ENCODE assay signal across 14 cellular contexts in the genomic region with DNA sequence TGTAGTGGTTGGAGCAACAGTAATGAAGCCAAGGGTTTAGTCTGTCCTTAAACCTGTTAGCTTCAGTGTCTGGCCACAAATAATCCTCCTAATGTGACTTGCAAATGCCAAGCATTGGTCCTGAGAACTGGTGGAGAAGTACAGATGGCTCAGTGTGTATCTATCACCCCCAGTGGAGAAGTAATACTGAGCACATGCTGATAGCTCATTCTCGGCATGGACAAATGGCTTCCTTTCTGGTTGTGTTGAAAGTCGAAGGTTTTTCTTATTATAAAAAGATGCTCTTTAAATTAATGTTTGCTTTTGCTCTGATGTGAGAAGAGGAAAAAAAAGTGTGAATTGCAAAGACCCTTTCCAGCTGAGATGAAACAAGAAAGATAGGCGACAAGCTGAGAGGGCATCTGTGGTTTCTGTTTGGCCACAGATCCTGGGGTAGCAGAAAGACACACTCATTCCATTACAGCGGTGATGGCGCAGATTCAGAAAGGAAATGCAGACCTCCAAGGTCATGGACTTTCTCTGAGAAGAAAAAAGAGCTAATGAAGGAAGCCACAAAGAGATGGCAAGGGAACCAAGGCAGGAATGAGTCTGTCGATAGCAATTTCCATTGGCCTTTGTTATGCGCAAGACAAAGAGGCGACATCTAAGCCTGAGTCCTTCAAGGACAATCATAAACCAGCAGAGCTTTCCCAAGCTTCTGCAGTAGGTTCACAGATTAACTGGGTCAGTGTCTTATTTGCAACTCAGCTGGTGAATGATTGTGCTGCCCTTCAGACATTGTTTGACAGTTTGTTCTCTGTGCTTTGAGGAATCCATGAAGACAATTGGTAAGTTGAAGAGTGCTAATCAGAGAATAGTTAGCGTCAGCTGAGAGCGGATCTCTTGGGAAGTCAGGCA.
DNase-seq lines count a peak whose midpoint lies in the region; ATAC-seq and TF ChIP-seq lines count a peak whose summit lies in the region.
"Had no signal": no experiment of that assay in that cellular context is flagged by ENCODE, and none has a peak within 500 bp of the region (broad histone marks: within the 10 kb centered on the region; RNA-seq: fewer than 3 reads in every experiment).

No MANE protein-coding gene starts in this region.

- intact Hi-C loops in upper lobe of right lung (cut with DNase I), result no loop called here

- peaks cover 42% of the 10 kb centered on the region for H3K4me1 Mint-ChIP-seq in WTC11
- H3K4me1 Mint-ChIP-seq: nephron had no signal

- H3K9me3 Mint-ChIP-seq in WTC11, result peaks cover 35% of the 10 kb centered on the region

- DNase-seq in GM12865 (ENCODE audit: low read depth), result peak; percentile 61
- DNase-seq in WTC11 (ENCODE audit: low spot score), result no peak
- DNase-seq in iris pigment epithelial cell (ENCODE audit: low read depth), result peak; percentile 12
- DNase-seq in NCI-H2196 treated with DMSO at 0.1 percent for 48 hours (lab: John Stamatoyannopoulos, UW; ENCODE audit: unreplicated experiment), result no peak
- no peak for DNase-seq in upper lobe of right lung
- no peak for DNase-seq in NCI-H2029 treated with DMSO at 0.1 percent for 48 hours (lab: John Stamatoyannopoulos, UW)
- DNase-seq: CD4-positive, alpha-beta T cell; colonic mucosa; foreskin keratinocyte; NCI-H1694; stimulated activated CD4-positive, alpha-beta T cell treated with anti-CD3 and anti-CD28 coated beads, Interleukin-12 subunit alpha, Interleukin-12 subunit beta, amount 100 ng/mL, for 4 hours had no signal

- no peaks in the 10 kb centered on the region for H3K4me1 ChIP-seq in upper lobe of right lung
- H3K4me1 ChIP-seq: colonic mucosa, foreskin keratinocyte had no signal

- H3K4me3 Mint-ChIP-seq in WTC11, result no peak overlapping the region
- H3K4me3 Mint-ChIP-seq: CD4-positive, alpha-beta T cell; nephron had no signal

- no peaks in the 10 kb centered on the region for H3K9me3 ChIP-seq in upper lobe of right lung
- H3K9me3 ChIP-seq: colonic mucosa had no signal

- H3K4me3 ChIP-seq in GM12865 (ENCODE audit: low read depth, low read length) (no peak overlapping the region), upper lobe of right lung (no peak overlapping the region)
- H3K4me3 ChIP-seq: colonic mucosa had no signal

- H3K36me3 Mint-ChIP-seq in WTC11, result peaks cover 39% of the 10 kb centered on the region

- no peaks in the 10 kb centered on the region for H3K27me3 ChIP-seq in upper lobe of right lung
- H3K27me3 ChIP-seq: colonic mucosa, foreskin keratinocyte had no signal

- H3K36me3 ChIP-seq in upper lobe of right lung, result no peaks in the 10 kb centered on the region
- H3K36me3 ChIP-seq: colonic mucosa had no signal

- H3K27ac ChIP-seq in upper lobe of right lung, result no peak overlapping the region
- H3K27ac ChIP-seq: colonic mucosa, foreskin keratinocyte had no signal

- peaks cover 26% of the 10 kb centered on the region for H3K27me3 Mint-ChIP-seq in WTC11 (ENCODE audit: low read depth)

- POLR2A ChIA-PET in WTC11 (lab: Charles Lee), result interaction anchor here (0.6 kb wide), 1 partner anchor 422 kb away, joined by 3 read pairs; no protein-coding TSS in a partner anchor

- TF ChIP-seq CTCF in GM12865 (IDR thresholded peaks at IDR 0.05; ENCODE audit: insufficient read depth, low read depth, low read length, missing control alignments) (no peak), WTC11 (IDR thresholded peaks at IDR 0.05) (no peak), upper lobe of right lung (IDR thresholded peaks at IDR 0.05) (no peak)

- H3K27ac Mint-ChIP-seq in WTC11, result peak overlapping the region; percentile 19; the same call in 1 of the 2 replicates
- H3K27ac Mint-ChIP-seq: CD4-positive, alpha-beta T cell had no signal

- ATAC-seq in HG03342 (IDR thresholded peaks at IDR 0.05; ENCODE audit: unreplicated experiment), result peak; percentile 51
- peak; percentile 50 for ATAC-seq in WTC11
- no peak for ATAC-seq in upper lobe of right lung
- no peak for ATAC-seq in HG02763 (IDR thresholded peaks at IDR 0.05; ENCODE audit: unreplicated experiment)
- ATAC-seq: foreskin keratinocyte had no signal

- CTCF ChIA-PET in WTC11 (lab: Charles Lee), result interaction anchor here (1.5 to 2.7 kb wide), 2 partner anchors 23 to 78 kb away, joined by 6 to 14 read pairs; no protein-coding TSS in a partner anchor

TF ChIP-seq in WTC11, 78 proteins besides CTCF, POLR2A, EP300 and RAD21:
- TF ChIP-seq ZNF671 (CRISPR knock-in tag; IDR thresholded peaks at IDR 0.05), result no peak
- TF ChIP-seq TP53 (CRISPR knock-in tag; IDR thresholded peaks at IDR 0.05), result no peak
- 0 out of 2 replicates have a peak, but pooled peaks have one; percentile 28 for TF ChIP-seq FOXP4 (CRISPR knock-in tag; IDR thresholded peaks at IDR 0.05)
- TF ChIP-seq ETV6 (CRISPR knock-in tag; IDR thresholded peaks at IDR 0.05), result no peak
- TF ChIP-seq, protein P1, sequence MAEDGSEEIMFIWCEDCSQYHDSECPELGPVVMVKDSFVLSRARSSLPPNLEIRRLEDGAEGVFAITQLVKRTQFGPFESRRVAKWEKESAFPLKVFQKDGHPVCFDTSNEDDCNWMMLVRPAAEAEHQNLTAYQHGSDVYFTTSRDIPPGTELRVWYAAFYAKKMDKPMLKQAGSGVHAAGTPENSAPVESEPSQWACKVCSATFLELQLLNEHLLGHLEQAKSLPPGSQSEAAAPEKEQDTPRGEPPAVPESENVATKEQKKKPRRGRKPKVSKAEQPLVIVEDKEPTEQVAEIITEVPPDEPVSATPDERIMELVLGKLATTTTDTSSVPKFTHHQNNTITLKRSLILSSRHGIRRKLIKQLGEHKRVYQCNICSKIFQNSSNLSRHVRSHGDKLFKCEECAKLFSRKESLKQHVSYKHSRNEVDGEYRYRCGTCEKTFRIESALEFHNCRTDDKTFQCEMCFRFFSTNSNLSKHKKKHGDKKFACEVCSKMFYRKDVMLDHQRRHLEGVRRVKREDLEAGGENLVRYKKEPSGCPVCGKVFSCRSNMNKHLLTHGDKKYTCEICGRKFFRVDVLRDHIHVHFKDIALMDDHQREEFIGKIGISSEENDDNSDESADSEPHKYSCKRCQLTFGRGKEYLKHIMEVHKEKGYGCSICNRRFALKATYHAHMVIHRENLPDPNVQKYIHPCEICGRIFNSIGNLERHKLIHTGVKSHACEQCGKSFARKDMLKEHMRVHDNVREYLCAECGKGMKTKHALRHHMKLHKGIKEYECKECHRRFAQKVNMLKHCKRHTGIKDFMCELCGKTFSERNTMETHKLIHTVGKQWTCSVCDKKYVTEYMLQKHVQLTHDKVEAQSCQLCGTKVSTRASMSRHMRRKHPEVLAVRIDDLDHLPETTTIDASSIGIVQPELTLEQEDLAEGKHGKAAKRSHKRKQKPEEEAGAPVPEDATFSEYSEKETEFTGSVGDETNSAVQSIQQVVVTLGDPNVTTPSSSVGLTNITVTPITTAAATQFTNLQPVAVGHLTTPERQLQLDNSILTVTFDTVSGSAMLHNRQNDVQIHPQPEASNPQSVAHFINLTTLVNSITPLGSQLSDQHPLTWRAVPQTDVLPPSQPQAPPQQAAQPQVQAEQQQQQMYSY (CRISPR knock-in tag; IDR thresholded peaks at IDR 0.05), result peak; percentile 25; the same call in 1 of the 2 replicates
- TF ChIP-seq, protein P2, sequence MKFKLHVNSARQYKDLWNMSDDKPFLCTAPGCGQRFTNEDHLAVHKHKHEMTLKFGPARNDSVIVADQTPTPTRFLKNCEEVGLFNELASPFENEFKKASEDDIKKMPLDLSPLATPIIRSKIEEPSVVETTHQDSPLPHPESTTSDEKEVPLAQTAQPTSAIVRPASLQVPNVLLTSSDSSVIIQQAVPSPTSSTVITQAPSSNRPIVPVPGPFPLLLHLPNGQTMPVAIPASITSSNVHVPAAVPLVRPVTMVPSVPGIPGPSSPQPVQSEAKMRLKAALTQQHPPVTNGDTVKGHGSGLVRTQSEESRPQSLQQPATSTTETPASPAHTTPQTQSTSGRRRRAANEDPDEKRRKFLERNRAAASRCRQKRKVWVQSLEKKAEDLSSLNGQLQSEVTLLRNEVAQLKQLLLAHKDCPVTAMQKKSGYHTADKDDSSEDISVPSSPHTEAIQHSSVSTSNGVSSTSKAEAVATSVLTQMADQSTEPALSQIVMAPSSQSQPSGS (CRISPR knock-in tag; IDR thresholded peaks at IDR 0.05; ENCODE audit: borderline replicate concordance, low read depth), result no peak
TF ChIP-seq in WTC11: peak in this region for 2.

Comparison
In these comparisons a context has a peak if more than half of its experiments do, and no peak if none do; other contexts are left out.
1. DNase-seq: peak in GM12865 (single experiment) and iris pigment epithelial cell (single experiment); none in WTC11 (single experiment), NCI-H2196 treated with DMSO at 0.1 percent for 48 hours (single experiment), upper lobe of right lung (single experiment) and NCI-H2029 treated with DMSO at 0.1 percent for 48 hours (single experiment).
2. ATAC-seq: peak in HG03342 (single experiment) and WTC11 (single experiment); none in upper lobe of right lung (single experiment) and HG02763 (single experiment).